8 cellular contexts compared by ENCODE assay signal in genomic region chr9:94165592-94166236, GRCh38.
DNase-seq lines count a peak whose midpoint lies in the region; FAIRE-seq and TF ChIP-seq lines count a peak whose summit lies in the region.

No MANE protein-coding gene starts in this region.

- H3K27ac Mint-ChIP-seq in activated naive CD4-positive, alpha-beta T cell treated with anti-CD3 and anti-CD28 coated beads for 36 hours, result peak overlapping the region; percentile 75

- CTCF ChIA-PET in activated naive CD4-positive, alpha-beta T cell treated with anti-CD3 and anti-CD28 coated beads for 36 hours (lab: Charles Lee), result interaction anchor here (0.6 kb wide), 1 partner anchor 11 kb away, joined by 3 read pairs; no protein-coding TSS in a partner anchor

- peaks cover 2% of the 10 kb centered on the region for H3K79me1 ChIP-seq in neuronal stem cell (ENCODE audit: low read depth, low read length)

- peaks cover 3% of the 10 kb centered on the region; the same call in 1 of the 2 replicates for H3K9me3 ChIP-seq in SJSA1 (replicated peaks)
- no peaks in the 10 kb centered on the region for H3K9me3 ChIP-seq in neuronal stem cell (replicated peaks in 1 of 2; ENCODE audit: control insufficient read depth in 2 of 2, insufficient read depth in 1 of 2, low read depth in 1 of 2, low read length in 2 of 2)
- H3K9me3 ChIP-seq in subcutaneous abdominal adipose tissue (ENCODE audit: control insufficient read depth in 5 of 5, low read length in 5 of 5), result no peaks in the 10 kb centered on the region

- H3K27me3 ChIP-seq in SJSA1 (replicated peaks) (no peaks in the 10 kb centered on the region), neuronal stem cell (ENCODE audit: control insufficient read depth in 3 of 3, insufficient read depth in 3 of 3, low read depth in 1 of 3, low read length in 3 of 3) (no peaks in the 10 kb centered on the region), subcutaneous abdominal adipose tissue (ENCODE audit: control insufficient read depth in 5 of 5, insufficient read depth in 4 of 5, low read length in 5 of 5) (no peaks in the 10 kb centered on the region)

- no peak overlapping the region for H4K8ac ChIP-seq in neuronal stem cell (ENCODE audit: low read depth, low read length)

- H3K4me1 ChIP-seq in SJSA1 (replicated peaks) (peaks cover 21% of the 10 kb centered on the region), neuronal stem cell (ENCODE audit: control insufficient read depth in 2 of 2, insufficient read depth in 1 of 2, low read depth in 1 of 2, low read length in 2 of 2) (peaks cover 1 to 8% of the 10 kb centered on the region in 2 donors), subcutaneous abdominal adipose tissue (ENCODE audit: control insufficient read depth in 5 of 5, insufficient read depth in 5 of 5, low read length in 5 of 5) (peaks cover 0 to 44% (median 40%) of the 10 kb centered on the region in 5 donors)

- no peak overlapping the region for H2AK5ac ChIP-seq in neuronal stem cell (ENCODE audit: low read depth, low read length)

- H3K9me3 Mint-ChIP-seq in activated naive CD4-positive, alpha-beta T cell treated with anti-CD3 and anti-CD28 coated beads for 36 hours, result no peaks in the 10 kb centered on the region

- no peak overlapping the region for H2BK15ac ChIP-seq in neuronal stem cell (ENCODE audit: low read length)

- peak overlapping the region; percentile 76 for H3K4me3 Mint-ChIP-seq in activated naive CD4-positive, alpha-beta T cell treated with anti-CD3 and anti-CD28 coated beads for 36 hours

- no peak overlapping the region for H4K91ac ChIP-seq in neuronal stem cell (ENCODE audit: low read depth, low read length, poor library complexity)

- DNase-seq in G401 (ENCODE audit: low spot score) (peak; percentile 99), HFF-Myc (ENCODE audit: extremely low read depth, low read depth) (peak; percentile 93), MV-4-11 (lab: John Stamatoyannopoulos, UW) (peak; percentile 98), SJSA1 (ENCODE audit: low read depth in 1 of 2, low spot score in 2 of 2) (peak; percentile 98 to 99), frontal cortex (ENCODE audit: low spot score in 2 of 2) (peak; percentile 99), neuronal stem cell (ENCODE audit: low spot score) (peak; percentile 97)
- DNase-seq in activated naive CD4-positive, alpha-beta T cell treated with anti-CD3 and anti-CD28 coated beads for 36 hours, result peak; percentile 97

- FAIRE-seq in frontal cortex (lab: Jason Lieb, UNC), result peak; percentile 69

- H3K36me3 ChIP-seq in SJSA1 (peaks cover 28% of the 10 kb centered on the region), neuronal stem cell (replicated peaks in 1 of 2; ENCODE audit: control insufficient read depth in 2 of 2, insufficient read depth in 2 of 2, low read length in 2 of 2) (peaks cover 0 to 21% of the 10 kb centered on the region in 2 donors), subcutaneous abdominal adipose tissue (ENCODE audit: control insufficient read depth in 5 of 5, insufficient read depth in 5 of 5, low read length in 5 of 5) (no peaks in the 10 kb centered on the region)

- peak overlapping the region; percentile 55 for H3K18ac ChIP-seq in neuronal stem cell (ENCODE audit: low read length)

- H3K4me2 ChIP-seq in neuronal stem cell (ENCODE audit: insufficient read depth, low read length, poor library complexity, severe bottlenecking), result peak overlapping the region; percentile 65

- peak overlapping the region; percentile 90 for H2AFZ ChIP-seq in neuronal stem cell (ENCODE audit: low read length)

- H3K4me3 ChIP-seq in HFF-Myc (replicated peaks; ENCODE audit: low read depth, low read length) (peak overlapping the region; percentile 87), SJSA1 (peak overlapping the region; percentile 100), neuronal stem cell (ENCODE audit: low read length in 2 of 2) (peak overlapping the region; percentile 89 to 100), subcutaneous abdominal adipose tissue (ENCODE audit: low read depth in 1 of 5, low read length in 5 of 5) (peak overlapping the region; percentile 61 to 84 (median 68))

- peaks cover 39% of the 10 kb centered on the region for H3K4me1 Mint-ChIP-seq in activated naive CD4-positive, alpha-beta T cell treated with anti-CD3 and anti-CD28 coated beads for 36 hours (ENCODE audit: low read depth)

- no peak overlapping the region for H2BK5ac ChIP-seq in neuronal stem cell (ENCODE audit: low read length)

- peaks cover 17% of the 10 kb centered on the region for H3K36me3 Mint-ChIP-seq in activated naive CD4-positive, alpha-beta T cell treated with anti-CD3 and anti-CD28 coated beads for 36 hours (ENCODE audit: low read depth)

- H3K27ac ChIP-seq in SJSA1, result peak overlapping the region; percentile 100
- peak overlapping the region; percentile 96 for H3K27ac ChIP-seq in neuronal stem cell (replicated peaks; ENCODE audit: low read length)
- H3K27ac ChIP-seq in subcutaneous abdominal adipose tissue (ENCODE audit: low read depth, low read length), result peak overlapping the region; percentile 81

- H2BK120ac ChIP-seq in neuronal stem cell (ENCODE audit: low read depth, low read length), result no peak overlapping the region

- in situ Hi-C loops in G401 (cut with HindIII; ENCODE audit: low sequenced_read_pairs), result no loop called here

- no peak overlapping the region for H2BK12ac ChIP-seq in neuronal stem cell (ENCODE audit: low read length)

- H3K9ac ChIP-seq in neuronal stem cell (ENCODE audit: low read depth, low read length, poor library complexity) (no peak overlapping the region), subcutaneous abdominal adipose tissue (ENCODE audit: low read length in 5 of 5) (peak overlapping the region in 4 of 5 donors; percentile 5 to 96 (median 60))

- no peak overlapping the region for H3K4ac ChIP-seq in neuronal stem cell (ENCODE audit: low read length)

- no peak for TF ChIP-seq CTCF in HFF-Myc (IDR thresholded peaks at IDR 0.05; ENCODE audit: low read depth, low read length, missing control alignments)

- intact Hi-C loops in activated naive CD4-positive, alpha-beta T cell treated with anti-CD3 and anti-CD28 coated beads for 36 hours (cut with micrococcal nuclease), result loop anchor here (1.0 to 10.0 kb wide), 13 partner anchors 9 to 1849 kb away; partner anchors contain the start of genes BICD2, FAM120AOS, FANCC and IPPK

- H3K14ac ChIP-seq in neuronal stem cell (ENCODE audit: low read length), result no peak overlapping the region

- no peaks in the 10 kb centered on the region for H3K27me3 Mint-ChIP-seq in activated naive CD4-positive, alpha-beta T cell treated with anti-CD3 and anti-CD28 coated beads for 36 hours (ENCODE audit: low read depth)

- H3K23ac ChIP-seq in neuronal stem cell (ENCODE audit: low read depth, low read length, poor library complexity), result peak overlapping the region; percentile 98

- no CpG with 5 or more reads among the region's 50 CpGs for WGBS in neuronal stem cell (ENCODE audit: extremely low coverage in 2 of 2, insufficient read length in 2 of 2, insufficient replicate concordance in 1 of 2), 2 donors

Comparison
In these comparisons a context has a peak if more than half of its experiments do, and no peak if none do; other contexts are left out.
1. Peak in every context shown above with its lines: DNase-seq, H3K4me3 ChIP-seq and H3K27ac ChIP-seq.